ENCODE assay signal across 1 cellular context in the genomic region with DNA sequence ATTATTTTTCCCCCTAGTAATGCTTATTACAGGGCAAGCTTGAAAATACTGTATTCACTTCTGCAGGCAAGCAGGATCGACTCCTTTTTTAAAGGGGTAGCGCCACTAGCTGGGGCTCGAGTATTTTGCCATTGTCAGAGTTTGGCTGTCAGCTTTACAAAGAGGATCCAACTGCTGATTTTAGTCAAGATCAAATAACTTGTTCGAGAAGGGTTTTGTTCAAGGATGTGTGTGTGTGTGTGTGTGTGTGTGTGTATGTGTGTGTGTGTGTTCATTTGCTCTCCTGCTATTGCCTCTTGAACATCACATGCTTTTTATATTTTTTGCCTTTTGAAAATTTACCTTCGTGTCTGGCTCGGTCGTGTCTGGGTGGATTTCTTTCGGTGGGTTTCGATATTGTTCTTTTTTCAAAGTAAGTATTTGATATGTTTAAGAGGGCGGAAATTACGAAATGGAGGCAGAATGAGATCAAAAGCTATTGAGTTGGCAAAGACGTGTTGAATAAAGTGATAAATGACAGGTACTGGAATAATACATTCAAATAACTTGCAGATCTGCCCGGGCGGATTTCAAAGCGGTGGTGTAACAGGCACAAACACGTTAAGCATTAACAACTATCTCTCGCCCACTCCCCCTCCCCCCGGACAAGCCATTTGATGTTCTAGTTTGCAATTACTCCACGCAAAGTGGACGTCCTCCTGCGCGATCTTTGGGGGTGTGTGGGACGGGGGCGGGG.
TF ChIP-seq lines count a peak whose summit lies in the region.

No MANE protein-coding gene starts in this region.

TF ChIP-seq in HepG2, 621 proteins besides CTCF, POLR2A, EP300 and RAD21 (continued from another document):
- TF ChIP-seq, protein P1, sequence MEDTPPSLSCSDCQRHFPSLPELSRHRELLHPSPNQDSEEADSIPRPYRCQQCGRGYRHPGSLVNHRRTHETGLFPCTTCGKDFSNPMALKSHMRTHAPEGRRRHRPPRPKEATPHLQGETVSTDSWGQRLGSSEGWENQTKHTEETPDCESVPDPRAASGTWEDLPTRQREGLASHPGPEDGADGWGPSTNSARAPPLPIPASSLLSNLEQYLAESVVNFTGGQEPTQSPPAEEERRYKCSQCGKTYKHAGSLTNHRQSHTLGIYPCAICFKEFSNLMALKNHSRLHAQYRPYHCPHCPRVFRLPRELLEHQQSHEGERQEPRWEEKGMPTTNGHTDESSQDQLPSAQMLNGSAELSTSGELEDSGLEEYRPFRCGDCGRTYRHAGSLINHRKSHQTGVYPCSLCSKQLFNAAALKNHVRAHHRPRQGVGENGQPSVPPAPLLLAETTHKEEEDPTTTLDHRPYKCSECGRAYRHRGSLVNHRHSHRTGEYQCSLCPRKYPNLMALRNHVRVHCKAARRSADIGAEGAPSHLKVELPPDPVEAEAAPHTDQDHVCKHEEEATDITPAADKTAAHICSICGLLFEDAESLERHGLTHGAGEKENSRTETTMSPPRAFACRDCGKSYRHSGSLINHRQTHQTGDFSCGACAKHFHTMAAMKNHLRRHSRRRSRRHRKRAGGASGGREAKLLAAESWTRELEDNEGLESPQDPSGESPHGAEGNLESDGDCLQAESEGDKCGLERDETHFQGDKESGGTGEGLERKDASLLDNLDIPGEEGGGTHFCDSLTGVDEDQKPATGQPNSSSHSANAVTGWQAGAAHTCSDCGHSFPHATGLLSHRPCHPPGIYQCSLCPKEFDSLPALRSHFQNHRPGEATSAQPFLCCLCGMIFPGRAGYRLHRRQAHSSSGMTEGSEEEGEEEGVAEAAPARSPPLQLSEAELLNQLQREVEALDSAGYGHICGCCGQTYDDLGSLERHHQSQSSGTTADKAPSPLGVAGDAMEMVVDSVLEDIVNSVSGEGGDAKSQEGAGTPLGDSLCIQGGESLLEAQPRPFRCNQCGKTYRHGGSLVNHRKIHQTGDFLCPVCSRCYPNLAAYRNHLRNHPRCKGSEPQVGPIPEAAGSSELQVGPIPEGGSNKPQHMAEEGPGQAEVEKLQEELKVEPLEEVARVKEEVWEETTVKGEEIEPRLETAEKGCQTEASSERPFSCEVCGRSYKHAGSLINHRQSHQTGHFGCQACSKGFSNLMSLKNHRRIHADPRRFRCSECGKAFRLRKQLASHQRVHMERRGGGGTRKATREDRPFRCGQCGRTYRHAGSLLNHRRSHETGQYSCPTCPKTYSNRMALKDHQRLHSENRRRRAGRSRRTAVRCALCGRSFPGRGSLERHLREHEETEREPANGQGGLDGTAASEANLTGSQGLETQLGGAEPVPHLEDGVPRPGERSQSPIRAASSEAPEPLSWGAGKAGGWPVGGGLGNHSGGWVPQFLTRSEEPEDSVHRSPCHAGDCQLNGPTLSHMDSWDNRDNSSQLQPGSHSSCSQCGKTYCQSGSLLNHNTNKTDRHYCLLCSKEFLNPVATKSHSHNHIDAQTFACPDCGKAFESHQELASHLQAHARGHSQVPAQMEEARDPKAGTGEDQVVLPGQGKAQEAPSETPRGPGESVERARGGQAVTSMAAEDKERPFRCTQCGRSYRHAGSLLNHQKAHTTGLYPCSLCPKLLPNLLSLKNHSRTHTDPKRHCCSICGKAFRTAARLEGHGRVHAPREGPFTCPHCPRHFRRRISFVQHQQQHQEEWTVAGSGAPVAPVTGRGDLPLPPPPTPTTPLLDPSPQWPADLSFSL (CRISPR knock-in tag; IDR thresholded peaks at IDR 0.05): peak; percentile 45; the same call in 1 of the 2 replicates
- TF ChIP-seq U2AF2 (IDR thresholded peaks at IDR 0.05; ENCODE audit: low read depth, low read length): no peak
- no peak for TF ChIP-seq DNMT3B (CRISPR knock-in tag; conservative IDR thresholded peaks at IDR 0.05)
- TF ChIP-seq, protein P2, sequence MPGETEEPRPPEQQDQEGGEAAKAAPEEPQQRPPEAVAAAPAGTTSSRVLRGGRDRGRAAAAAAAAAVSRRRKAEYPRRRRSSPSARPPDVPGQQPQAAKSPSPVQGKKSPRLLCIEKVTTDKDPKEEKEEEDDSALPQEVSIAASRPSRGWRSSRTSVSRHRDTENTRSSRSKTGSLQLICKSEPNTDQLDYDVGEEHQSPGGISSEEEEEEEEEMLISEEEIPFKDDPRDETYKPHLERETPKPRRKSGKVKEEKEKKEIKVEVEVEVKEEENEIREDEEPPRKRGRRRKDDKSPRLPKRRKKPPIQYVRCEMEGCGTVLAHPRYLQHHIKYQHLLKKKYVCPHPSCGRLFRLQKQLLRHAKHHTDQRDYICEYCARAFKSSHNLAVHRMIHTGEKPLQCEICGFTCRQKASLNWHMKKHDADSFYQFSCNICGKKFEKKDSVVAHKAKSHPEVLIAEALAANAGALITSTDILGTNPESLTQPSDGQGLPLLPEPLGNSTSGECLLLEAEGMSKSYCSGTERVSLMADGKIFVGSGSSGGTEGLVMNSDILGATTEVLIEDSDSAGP (CRISPR knock-in tag; IDR thresholded peaks at IDR 0.05; ENCODE audit: borderline replicate concordance): peak; percentile 29; the same call in 1 of the 2 replicates
TF ChIP-seq in HepG2: peak in this region for 17.
